In genomic region chr2:241724259-241724974, GRCh38 we compare ENCODE assay signal across 12 cellular contexts. TPM values are rescaled to one million over a fixed set of nuclear protein-coding genes. Genes with fewer than 3 reads are reported as not detected.
DNase-seq lines count a peak whose midpoint lies in the region; ATAC-seq and TF ChIP-seq lines count a peak whose summit lies in the region.
"Had no signal": no experiment of that assay in that cellular context is flagged by ENCODE, and none has a peak within 500 bp of the region (broad histone marks: within the 10 kb centered on the region; RNA-seq: fewer than 3 reads in every experiment).

No MANE protein-coding gene starts in this region.

- ATAC-seq in activated CD8-positive, alpha-beta T cell treated with anti-CD3 and anti-CD28 coated beads for 36 hours = peak; percentile 83
- no peak for ATAC-seq in activated CD8-positive, alpha-beta T cell treated with anti-CD3 and anti-CD28 coated beads, Interleukin-2, amount 10 ng/mL, durations not matched to agents 7 days and 5 days
- ATAC-seq in activated naive CD4-positive, alpha-beta T cell treated with anti-CD3 and anti-CD28 coated beads, Interleukin-2, amount 50 U/mL, for 72 hours = peak in 1 of 2 donors; percentile 20
- peak; percentile 73 to 76 for ATAC-seq in naive thymus-derived CD8-positive, alpha-beta T cell

- CTCF ChIA-PET in activated CD8-positive, alpha-beta T cell treated with anti-CD3 and anti-CD28 coated beads for 36 hours (lab: Charles Lee) = interaction anchor here (0.7 to 2.1 kb wide), 4 partner anchors 80 to 154 kb away, joined by 3 to 8 read pairs (median 7); partner anchors contain the start of gene RTP5
- CTCF ChIA-PET in activated CD8-positive, alpha-beta T cell treated with anti-CD3 and anti-CD28 coated beads, Interleukin-2, amount 10 ng/mL, durations not matched to agents 7 days and 5 days (lab: Charles Lee) = interaction anchor here (0.9 to 1.5 kb wide), 2 partner anchors 10 to 40 kb away, joined by 4 to 6 read pairs; partner anchors contain the start of gene D2HGDH

- peaks cover 41% of the 10 kb centered on the region for H3K36me3 Mint-ChIP-seq in activated CD8-positive, alpha-beta T cell treated with anti-CD3 and anti-CD28 coated beads for 36 hours (ENCODE audit: low read depth)
- peaks cover 41% of the 10 kb centered on the region for H3K36me3 Mint-ChIP-seq in activated CD8-positive, alpha-beta T cell treated with anti-CD3 and anti-CD28 coated beads, Interleukin-2, amount 10 ng/mL, durations not matched to agents 7 days and 5 days (ENCODE audit: low read depth)
- H3K36me3 Mint-ChIP-seq in activated naive CD4-positive, alpha-beta T cell treated with anti-CD3 and anti-CD28 coated beads, Interleukin-2, amount 50 U/mL, for 72 hours = peaks cover 19 to 38% of the 10 kb centered on the region in 2 donors
- peaks cover 0 to 29% (median 19%) of the 10 kb centered on the region in 3 donors for H3K36me3 Mint-ChIP-seq in naive thymus-derived CD8-positive, alpha-beta T cell

- no peaks in the 10 kb centered on the region for H3K9me3 Mint-ChIP-seq in activated CD8-positive, alpha-beta T cell treated with anti-CD3 and anti-CD28 coated beads for 36 hours
- H3K9me3 Mint-ChIP-seq in activated CD8-positive, alpha-beta T cell treated with anti-CD3 and anti-CD28 coated beads, Interleukin-2, amount 10 ng/mL, durations not matched to agents 7 days and 5 days (ENCODE audit: insufficient read depth) = no peaks in the 10 kb centered on the region
- H3K9me3 Mint-ChIP-seq in activated naive CD4-positive, alpha-beta T cell treated with anti-CD3 and anti-CD28 coated beads, Interleukin-2, amount 50 U/mL, for 72 hours = no peaks in the 10 kb centered on the region
- H3K9me3 Mint-ChIP-seq in naive thymus-derived CD8-positive, alpha-beta T cell = peaks cover 0 to 4% (median 0%) of the 10 kb centered on the region in 9 donors

- H3K4me3 ChIP-seq in HFF-Myc (replicated peaks; ENCODE audit: low read depth, low read length) = no peak overlapping the region
- H3K4me3 ChIP-seq: smooth muscle cell had no signal

- H3K4me3 Mint-ChIP-seq in activated CD8-positive, alpha-beta T cell treated with anti-CD3 and anti-CD28 coated beads for 36 hours = no peak overlapping the region
- H3K4me3 Mint-ChIP-seq in activated CD8-positive, alpha-beta T cell treated with anti-CD3 and anti-CD28 coated beads, Interleukin-2, amount 10 ng/mL, durations not matched to agents 7 days and 5 days = no peak overlapping the region
- peak overlapping the region in 1 of 10 donors; percentile 18 for H3K4me3 Mint-ChIP-seq in naive thymus-derived CD8-positive, alpha-beta T cell

- H3K27me3 Mint-ChIP-seq in activated CD8-positive, alpha-beta T cell treated with anti-CD3 and anti-CD28 coated beads for 36 hours = no peaks in the 10 kb centered on the region
- no peaks in the 10 kb centered on the region for H3K27me3 Mint-ChIP-seq in activated CD8-positive, alpha-beta T cell treated with anti-CD3 and anti-CD28 coated beads, Interleukin-2, amount 10 ng/mL, durations not matched to agents 7 days and 5 days (ENCODE audit: low read depth)
- no peaks in the 10 kb centered on the region for H3K27me3 Mint-ChIP-seq in naive thymus-derived CD8-positive, alpha-beta T cell

- TF ChIP-seq CTCF in activated CD8-positive, alpha-beta T cell treated with anti-CD3 and anti-CD28 coated beads for 36 hours (IDR thresholded peaks at IDR 0.05) = peak; percentile 62
- TF ChIP-seq CTCF in HFF-Myc (IDR thresholded peaks at IDR 0.05; ENCODE audit: low read depth, low read length, missing control alignments) = peak; percentile 23

- no peak overlapping the region for H3K27ac Mint-ChIP-seq in activated CD8-positive, alpha-beta T cell treated with anti-CD3 and anti-CD28 coated beads for 36 hours
- no peak overlapping the region for H3K27ac Mint-ChIP-seq in activated CD8-positive, alpha-beta T cell treated with anti-CD3 and anti-CD28 coated beads, Interleukin-2, amount 10 ng/mL, durations not matched to agents 7 days and 5 days
- peak overlapping the region; percentile 41 to 50 for H3K27ac Mint-ChIP-seq in activated naive CD4-positive, alpha-beta T cell treated with anti-CD3 and anti-CD28 coated beads, Interleukin-2, amount 50 U/mL, for 72 hours
- H3K27ac Mint-ChIP-seq in naive thymus-derived CD8-positive, alpha-beta T cell = peak overlapping the region in 1 of 10 donors; percentile 57

- POLR2A ChIA-PET in activated CD8-positive, alpha-beta T cell treated with anti-CD3 and anti-CD28 coated beads for 36 hours (lab: Charles Lee) = interaction anchor here (0.5 to 2.1 kb wide), 4 partner anchors 10 to 114 kb away, joined by 3 to 8 read pairs (median 4); partner anchors contain the start of genes D2HGDH and ING5
- POLR2A ChIA-PET in activated CD8-positive, alpha-beta T cell treated with anti-CD3 and anti-CD28 coated beads, Interleukin-2, amount 10 ng/mL, durations not matched to agents 7 days and 5 days (lab: Charles Lee) = no interaction called here
- POLR2A ChIA-PET in naive thymus-derived CD8-positive, alpha-beta T cell (lab: Charles Lee) = no interaction called here

- no peaks in the 10 kb centered on the region for H3K4me1 Mint-ChIP-seq in activated CD8-positive, alpha-beta T cell treated with anti-CD3 and anti-CD28 coated beads for 36 hours (ENCODE audit: low read depth)
- no peaks in the 10 kb centered on the region for H3K4me1 Mint-ChIP-seq in activated CD8-positive, alpha-beta T cell treated with anti-CD3 and anti-CD28 coated beads, Interleukin-2, amount 10 ng/mL, durations not matched to agents 7 days and 5 days (ENCODE audit: low read depth)
- peaks cover 0 to 4% (median 0%) of the 10 kb centered on the region in 4 donors for H3K4me1 Mint-ChIP-seq in naive thymus-derived CD8-positive, alpha-beta T cell

- peak; percentile 55 for DNase-seq in activated CD8-positive, alpha-beta T cell treated with anti-CD3 and anti-CD28 coated beads for 36 hours
- no peak for DNase-seq in activated CD8-positive, alpha-beta T cell treated with anti-CD3 and anti-CD28 coated beads, Interleukin-2, amount 10 ng/mL, durations not matched to agents 7 days and 5 days
- no peak for DNase-seq in HFF-Myc (ENCODE audit: extremely low read depth, low read depth)
- DNase-seq in activated naive CD4-positive, alpha-beta T cell treated with anti-CD3 and anti-CD28 coated beads, Interleukin-2, amount 50 U/mL, for 72 hours (ENCODE audit: low spot score in 2 of 2) = no peak
- DNase-seq in naive thymus-derived CD8-positive, alpha-beta T cell = peak in 8 of 10 donors; percentile 9 to 56 (median 30)
- DNase-seq in pons (ENCODE audit: low spot score) = no peak
- no peak for DNase-seq in AML-193 (lab: John Stamatoyannopoulos, UW)
- DNase-seq in HPDE6-E6E7 (ENCODE audit: extremely low spot score) = no peak
- DNase-seq: glutamatergic neuron, NCI-H2029 had no signal

- intact Hi-C loops in activated CD8-positive, alpha-beta T cell treated with anti-CD3 and anti-CD28 coated beads for 36 hours (cut with micrococcal nuclease) = no loop called here

RNA-seq across cellular contexts. Expression of gene D2HGDH, which starts 10.0 kb away (rescaled TPM):
- total RNA-seq in activated CD8-positive, alpha-beta T cell treated with anti-CD3 and anti-CD28 coated beads for 36 hours = 10 to 100 TPM; 39.4 to 42.6 TPM
- 10 to 100 TPM; 26.3 to 28.0 TPM for total RNA-seq in activated CD8-positive, alpha-beta T cell treated with anti-CD3 and anti-CD28 coated beads, Interleukin-2, amount 10 ng/mL, durations not matched to agents 7 days and 5 days
- total RNA-seq in activated naive CD4-positive, alpha-beta T cell treated with anti-CD3 and anti-CD28 coated beads, Interleukin-2, amount 50 U/mL, for 72 hours = 10 to 100 TPM; 22.1 to 38.2 TPM
- total RNA-seq in naive thymus-derived CD8-positive, alpha-beta T cell = 10 to 100 TPM; 47.6 to 51.6 TPM
- 1 to 10 TPM; 1.5 to 6.8 (median 2.7) TPM for polyA plus RNA-seq in naive thymus-derived CD8-positive, alpha-beta T cell

RNA-seq across cellular contexts. Expression of gene ING5, which starts 22.6 kb away (rescaled TPM):
- total RNA-seq in activated CD8-positive, alpha-beta T cell treated with anti-CD3 and anti-CD28 coated beads for 36 hours = 10 to 100 TPM; 37.7 to 41.3 TPM
- total RNA-seq in activated CD8-positive, alpha-beta T cell treated with anti-CD3 and anti-CD28 coated beads, Interleukin-2, amount 10 ng/mL, durations not matched to agents 7 days and 5 days = 10 to 100 TPM; 36.7 to 38.5 TPM
- total RNA-seq in activated naive CD4-positive, alpha-beta T cell treated with anti-CD3 and anti-CD28 coated beads, Interleukin-2, amount 50 U/mL, for 72 hours = 10 to 100 TPM; 36.9 to 41.6 TPM
- total RNA-seq in naive thymus-derived CD8-positive, alpha-beta T cell = 10 to 100 TPM; 73.1 to 80.8 TPM
- polyA plus RNA-seq in naive thymus-derived CD8-positive, alpha-beta T cell = 10 to 100 TPM; 16.4 to 23.5 (median 17.4) TPM

RNA-seq across cellular contexts. Expression of gene DTYMK, which starts 37.8 kb away (rescaled TPM):
- 10 to 100 TPM; 87.1 to 91.9 TPM for total RNA-seq in activated CD8-positive, alpha-beta T cell treated with anti-CD3 and anti-CD28 coated beads for 36 hours
- total RNA-seq in activated CD8-positive, alpha-beta T cell treated with anti-CD3 and anti-CD28 coated beads, Interleukin-2, amount 10 ng/mL, durations not matched to agents 7 days and 5 days = 100 to 1,000 TPM; 101 to 103 TPM
- total RNA-seq in activated naive CD4-positive, alpha-beta T cell treated with anti-CD3 and anti-CD28 coated beads, Interleukin-2, amount 50 U/mL, for 72 hours = 10 to 100 TPM; 85.5 to 92.9 TPM
- total RNA-seq in naive thymus-derived CD8-positive, alpha-beta T cell = 10 to 100 TPM; 19.8 to 21.2 TPM
- 10 to 100 TPM; 36.3 to 40.7 (median 38.6) TPM for polyA plus RNA-seq in naive thymus-derived CD8-positive, alpha-beta T cell

RNA-seq across cellular contexts. Expression of gene GAL3ST2, which starts 52.2 kb away (rescaled TPM):
- under 1 TPM; 0.89 to 0.95 TPM for total RNA-seq in activated CD8-positive, alpha-beta T cell treated with anti-CD3 and anti-CD28 coated beads for 36 hours
- under 1 TPM; 0.34 TPM for total RNA-seq in activated CD8-positive, alpha-beta T cell treated with anti-CD3 and anti-CD28 coated beads, Interleukin-2, amount 10 ng/mL, durations not matched to agents 7 days and 5 days
- 1 to 10 TPM in 1 of 2 donors, under 1 TPM in 1; 0.16 to 1.1 TPM for total RNA-seq in activated naive CD4-positive, alpha-beta T cell treated with anti-CD3 and anti-CD28 coated beads, Interleukin-2, amount 50 U/mL, for 72 hours
- not detected for total RNA-seq in naive thymus-derived CD8-positive, alpha-beta T cell
- not detected for polyA plus RNA-seq in naive thymus-derived CD8-positive, alpha-beta T cell
- total RNA-seq: bronchial epithelial cell, smooth muscle cell had no signal

Comparison
In these comparisons a context has a peak if more than half of its experiments do, and no peak if none do; other contexts are left out.
1. DNase-seq: peak in activated CD8-positive, alpha-beta T cell treated with anti-CD3 and anti-CD28 coated beads for 36 hours (single experiment) and naive thymus-derived CD8-positive, alpha-beta T cell (8 of 10); none in activated CD8-positive, alpha-beta T cell treated with anti-CD3 and anti-CD28 coated beads, Interleukin-2, amount 10 ng/mL, durations not matched to agents 7 days and 5 days (single experiment), HFF-Myc (single experiment), activated naive CD4-positive, alpha-beta T cell treated with anti-CD3 and anti-CD28 coated beads, Interleukin-2, amount 50 U/mL, for 72 hours (0 of 2), pons (single experiment), AML-193 (0 of 2) and HPDE6-E6E7 (single experiment).
2. H3K27ac Mint-ChIP-seq: peak in activated naive CD4-positive, alpha-beta T cell treated with anti-CD3 and anti-CD28 coated beads, Interleukin-2, amount 50 U/mL, for 72 hours (2 of 2); none in activated CD8-positive, alpha-beta T cell treated with anti-CD3 and anti-CD28 coated beads for 36 hours (single experiment) and activated CD8-positive, alpha-beta T cell treated with anti-CD3 and anti-CD28 coated beads, Interleukin-2, amount 10 ng/mL, durations not matched to agents 7 days and 5 days (single experiment).